ENCODE assay signal across 1 cellular context in the genomic region with DNA sequence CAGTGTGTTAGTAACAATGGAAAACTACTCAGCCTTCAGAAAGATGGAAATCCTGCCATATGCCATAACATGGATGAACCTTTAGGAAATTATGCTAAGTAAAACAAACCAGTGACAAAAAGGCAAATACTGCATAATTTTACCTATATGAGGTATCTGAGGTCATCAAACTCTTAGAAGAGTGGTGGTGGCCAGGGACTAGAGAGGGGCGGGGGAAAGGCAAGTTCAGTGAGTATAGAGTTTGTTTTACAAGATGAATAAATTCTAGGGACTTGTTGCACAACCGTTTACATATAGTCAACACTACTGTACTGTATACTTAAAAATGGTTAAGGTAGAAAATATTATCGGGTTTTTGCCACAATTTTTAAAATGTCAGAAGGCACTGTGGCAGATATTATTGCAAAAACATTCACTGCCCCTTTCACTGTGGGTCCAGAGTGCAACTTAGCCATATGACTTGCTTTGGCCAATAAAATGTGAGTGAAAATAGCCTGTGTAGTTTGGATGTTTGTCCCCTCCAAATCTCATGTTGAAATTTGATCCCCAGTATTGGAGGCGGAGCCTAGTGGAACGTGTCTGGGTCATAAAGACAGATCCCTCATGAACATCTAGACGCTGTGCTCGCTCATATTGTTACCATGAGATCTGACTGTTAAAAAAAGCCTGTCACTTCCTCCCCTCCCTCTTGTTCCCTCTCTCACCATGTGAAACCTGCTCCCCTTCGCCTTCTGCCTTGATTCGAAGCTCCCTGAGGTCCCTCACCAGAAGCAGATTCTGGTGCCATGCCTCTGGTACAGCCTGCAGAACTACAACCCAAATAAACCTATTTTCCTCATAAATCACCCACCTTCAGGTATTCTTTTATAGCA.
TF ChIP-seq lines count a peak whose summit lies in the region.

No MANE protein-coding gene starts in this region.

TF ChIP-seq in HCT116, 20 proteins besides CTCF, POLR2A, EP300 and RAD21:
- TF ChIP-seq ELF1 (IDR thresholded peaks at IDR 0.05; ENCODE audit: borderline replicate concordance, low read depth) (no peak), SRF (IDR thresholded peaks at IDR 0.05; ENCODE audit: low read depth) (no peak), EZH2phosphoT487 (IDR thresholded peaks at IDR 0.05; ENCODE audit: borderline replicate concordance) (no peak), FOSL1 (IDR thresholded peaks at IDR 0.05; ENCODE audit: low read depth) (no peak), EGR1 (IDR thresholded peaks at IDR 0.05; ENCODE audit: low read depth) (no peak), ZNF274 (IDR thresholded peaks at IDR 0.05; ENCODE audit: low read depth, low read length) (no peak), CBX3 (IDR thresholded peaks at IDR 0.05; ENCODE audit: low read depth) (no peak), TCF7L2 (IDR thresholded peaks at IDR 0.05; ENCODE audit: borderline replicate concordance, extremely low read depth, insufficient read depth, insufficient read length) (no peak), SP1 (IDR thresholded peaks at IDR 0.05; ENCODE audit: low read depth) (no peak), SIN3A (IDR thresholded peaks at IDR 0.05; ENCODE audit: low read depth) (no peak), ZFX (IDR thresholded peaks at IDR 0.05) (no peak)
- TF ChIP-seq, protein P1, sequence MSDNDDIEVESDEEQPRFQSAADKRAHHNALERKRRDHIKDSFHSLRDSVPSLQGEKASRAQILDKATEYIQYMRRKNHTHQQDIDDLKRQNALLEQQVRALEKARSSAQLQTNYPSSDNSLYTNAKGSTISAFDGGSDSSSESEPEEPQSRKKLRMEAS (IDR thresholded peaks at IDR 0.05), result no peak
- TF ChIP-seq, protein P2, sequence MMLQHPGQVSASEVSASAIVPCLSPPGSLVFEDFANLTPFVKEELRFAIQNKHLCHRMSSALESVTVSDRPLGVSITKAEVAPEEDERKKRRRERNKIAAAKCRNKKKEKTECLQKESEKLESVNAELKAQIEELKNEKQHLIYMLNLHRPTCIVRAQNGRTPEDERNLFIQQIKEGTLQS (IDR thresholded peaks at IDR 0.05), result no peak
- TF ChIP-seq, protein P3, sequence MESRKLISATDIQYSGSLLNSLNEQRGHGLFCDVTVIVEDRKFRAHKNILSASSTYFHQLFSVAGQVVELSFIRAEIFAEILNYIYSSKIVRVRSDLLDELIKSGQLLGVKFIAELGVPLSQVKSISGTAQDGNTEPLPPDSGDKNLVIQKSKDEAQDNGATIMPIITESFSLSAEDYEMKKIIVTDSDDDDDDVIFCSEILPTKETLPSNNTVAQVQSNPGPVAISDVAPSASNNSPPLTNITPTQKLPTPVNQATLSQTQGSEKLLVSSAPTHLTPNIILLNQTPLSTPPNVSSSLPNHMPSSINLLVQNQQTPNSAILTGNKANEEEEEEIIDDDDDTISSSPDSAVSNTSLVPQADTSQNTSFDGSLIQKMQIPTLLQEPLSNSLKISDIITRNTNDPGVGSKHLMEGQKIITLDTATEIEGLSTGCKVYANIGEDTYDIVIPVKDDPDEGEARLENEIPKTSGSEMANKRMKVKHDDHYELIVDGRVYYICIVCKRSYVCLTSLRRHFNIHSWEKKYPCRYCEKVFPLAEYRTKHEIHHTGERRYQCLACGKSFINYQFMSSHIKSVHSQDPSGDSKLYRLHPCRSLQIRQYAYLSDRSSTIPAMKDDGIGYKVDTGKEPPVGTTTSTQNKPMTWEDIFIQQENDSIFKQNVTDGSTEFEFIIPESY (IDR thresholded peaks at IDR 0.05; ENCODE audit: extremely low read depth, insufficient replicate concordance, low read length), result no peak
